Comparison of ENCODE assay signal across 16 cellular contexts in genomic region chr12:2607881-2608607, GRCh38.
DNase-seq lines count a peak whose midpoint lies in the region; ATAC-seq and TF ChIP-seq lines count a peak whose summit lies in the region.
"Had no signal": no experiment of that assay in that cellular context is flagged by ENCODE, and none has a peak within 500 bp of the region (broad histone marks: within the 10 kb centered on the region; RNA-seq: fewer than 3 reads in every experiment).

No MANE protein-coding gene starts in this region.

- TF ChIP-seq CTCF in LNCaP clone FGC (IDR thresholded peaks at IDR 0.05; ENCODE audit: control insufficient read depth, extremely low read depth, insufficient read depth) (no peak), chondrocyte (IDR thresholded peaks at IDR 0.05) (no peak), osteoblast (IDR thresholded peaks at IDR 0.05; ENCODE audit: extremely low read depth, low read depth, low read length) (no peak), stomach (IDR thresholded peaks at IDR 0.05) (no peak)

- WGBS in stomach, 5 donors: 51 to 71% (median 60%) methylated on average over 10 of the region's 10 CpGs

- no peaks in the 10 kb centered on the region for H3K27me3 ChIP-seq in osteoblast (ENCODE audit: insufficient read depth, low read length)
- no peaks in the 10 kb centered on the region for H3K27me3 ChIP-seq in stomach

- H3K4me3 Mint-ChIP-seq in chondrocyte (ENCODE audit: unreplicated experiment): no peak overlapping the region
- H3K4me3 Mint-ChIP-seq: CD4-positive, alpha-beta memory T cell; GM23338 had no signal

- no peak overlapping the region for H3K4me3 ChIP-seq in LNCaP clone FGC (ENCODE audit: low read depth, low read length)
- no peak overlapping the region for H3K4me3 ChIP-seq in osteoblast (ENCODE audit: insufficient read depth, low read length)
- peak overlapping the region in 1 of 4 donors; percentile 10 for H3K4me3 ChIP-seq in stomach
- H3K4me3 ChIP-seq: A549, GM23338 had no signal

- no peaks in the 10 kb centered on the region for H3K9me3 Mint-ChIP-seq in chondrocyte (ENCODE audit: low read depth)
- H3K9me3 Mint-ChIP-seq: CD4-positive, alpha-beta memory T cell; GM23338 had no signal

- no peak for TF ChIP-seq POLR2A in stomach (IDR thresholded peaks at IDR 0.05)

- H3K9me3 ChIP-seq in osteoblast (ENCODE audit: low read depth, low read length) (no peaks in the 10 kb centered on the region), stomach (no peaks in the 10 kb centered on the region)
- H3K9me3 ChIP-seq: A549, BE2C had no signal

- no peak overlapping the region for H3K27ac Mint-ChIP-seq in chondrocyte (ENCODE audit: unreplicated experiment)
- H3K27ac Mint-ChIP-seq: CD4-positive, alpha-beta memory T cell; GM23338 had no signal

- H4K20me1 ChIP-seq in osteoblast (ENCODE audit: insufficient read depth, low read length): no peaks in the 10 kb centered on the region

- H3K4me1 ChIP-seq in osteoblast (ENCODE audit: insufficient read depth, low read length): peaks cover 6% of the 10 kb centered on the region
- H3K4me1 ChIP-seq in stomach: peaks cover 5 to 35% (median 28%) of the 10 kb centered on the region in 4 donors
- H3K4me1 ChIP-seq: A549, BE2C had no signal

- H3K4me2 ChIP-seq in osteoblast (ENCODE audit: insufficient read depth, low read length): no peak overlapping the region
- H3K4me2 ChIP-seq: A549, GM23338 had no signal

- no peak for ATAC-seq in Right ventricle myocardium inferior
- ATAC-seq: A549, GM23338 had no signal

- intact Hi-C loops in stomach (cut with DNase I; ENCODE audit: low total_unique reads): no loop called here
- intact Hi-C loops in Right ventricle myocardium inferior (cut with DNase I): no loop called here

- H3K36me3 ChIP-seq in osteoblast (ENCODE audit: insufficient read depth, low read length): peaks cover 17% of the 10 kb centered on the region
- H3K36me3 ChIP-seq in stomach: peaks cover 0 to 69% (median 9%) of the 10 kb centered on the region in 4 donors
- H3K36me3 ChIP-seq: BE2C had no signal

- no peaks in the 10 kb centered on the region for H3K27me3 Mint-ChIP-seq in chondrocyte (ENCODE audit: low read depth)

- DNase-seq in LNCaP clone FGC (ENCODE audit: low read depth): peak; percentile 54
- DNase-seq in chondrocyte (ENCODE audit: low spot score): peak; percentile 65
- DNase-seq in osteoblast (ENCODE audit: insufficient read length, low spot score, missing footprints): peak; percentile 54
- no peak for DNase-seq in stomach
- DNase-seq in NCI-H146 treated with DMSO at 0.1 percent for 48 hours (lab: John Stamatoyannopoulos, UW; ENCODE audit: unreplicated experiment): no peak
- no peak for DNase-seq in SKM-1 (lab: John Stamatoyannopoulos, UW; ENCODE audit: unreplicated experiment)
- no peak for DNase-seq in activated T-cell treated with anti-CD3 and anti-CD28 coated beads for 4 hours
- DNase-seq in Right ventricle myocardium inferior (ENCODE audit: missing footprints): no peak
- DNase-seq: BE2C; CD4-positive, alpha-beta memory T cell; DMS79 treated with DMSO at 0.1 percent for 48 hours; EL; H7 had no signal

- peaks cover 46% of the 10 kb centered on the region for H3K36me3 Mint-ChIP-seq in chondrocyte (ENCODE audit: low read depth)
- H3K36me3 Mint-ChIP-seq: CD4-positive, alpha-beta memory T cell had no signal

- H3K4me1 Mint-ChIP-seq in chondrocyte (ENCODE audit: low read depth): peaks cover 29% of the 10 kb centered on the region

- no peak for TF ChIP-seq EP300 in stomach (IDR thresholded peaks at IDR 0.05)

- no peaks in the 10 kb centered on the region for H3K79me2 ChIP-seq in osteoblast (ENCODE audit: insufficient read depth, low read length)

- no peak overlapping the region for H2AFZ ChIP-seq in osteoblast (ENCODE audit: low read length)
- H2AFZ ChIP-seq: GM23338 had no signal

- H3K27ac ChIP-seq in osteoblast (ENCODE audit: low read depth, low read length) (no peak overlapping the region), stomach (peak overlapping the region; percentile 6 to 66 (median 61))
- H3K27ac ChIP-seq: A549, C4-2B had no signal

Comparison
In these comparisons a context has a peak if more than half of its experiments do, and no peak if none do; other contexts are left out.
1. DNase-seq: peak in LNCaP clone FGC (single experiment), chondrocyte (single experiment) and osteoblast (single experiment); none in stomach (single experiment), NCI-H146 treated with DMSO at 0.1 percent for 48 hours (single experiment), SKM-1 (single experiment), activated T-cell treated with anti-CD3 and anti-CD28 coated beads for 4 hours (single experiment) and Right ventricle myocardium inferior (single experiment).